ENCODE assay signal across 2 cellular contexts in genomic region chr2:109640000-109640399, GRCh38. TPM values are rescaled to one million over a fixed set of nuclear protein-coding genes. Genes with fewer than 3 reads are reported as not detected.
"Had no signal": no experiment of that assay in that cellular context is flagged by ENCODE, and none has a peak within 500 bp of the region (broad histone marks: within the 10 kb centered on the region; RNA-seq: fewer than 3 reads in every experiment).

No MANE protein-coding gene starts in this region.

RNA-seq across cellular contexts. Expression of gene SOWAHC, which starts 25.8 kb away (rescaled TPM):
- total RNA-seq: activated B cell treated with CpG ODN at 0.5 μM for 24 hours; activated CD8-positive, alpha-beta T cell treated with anti-CD3 and anti-CD28 coated beads, Interleukin-2, amount 10 ng/mL, durations not matched to agents 7 days and 5 days had no signal
